8 cellular contexts compared by ENCODE assay signal in the genomic region with DNA sequence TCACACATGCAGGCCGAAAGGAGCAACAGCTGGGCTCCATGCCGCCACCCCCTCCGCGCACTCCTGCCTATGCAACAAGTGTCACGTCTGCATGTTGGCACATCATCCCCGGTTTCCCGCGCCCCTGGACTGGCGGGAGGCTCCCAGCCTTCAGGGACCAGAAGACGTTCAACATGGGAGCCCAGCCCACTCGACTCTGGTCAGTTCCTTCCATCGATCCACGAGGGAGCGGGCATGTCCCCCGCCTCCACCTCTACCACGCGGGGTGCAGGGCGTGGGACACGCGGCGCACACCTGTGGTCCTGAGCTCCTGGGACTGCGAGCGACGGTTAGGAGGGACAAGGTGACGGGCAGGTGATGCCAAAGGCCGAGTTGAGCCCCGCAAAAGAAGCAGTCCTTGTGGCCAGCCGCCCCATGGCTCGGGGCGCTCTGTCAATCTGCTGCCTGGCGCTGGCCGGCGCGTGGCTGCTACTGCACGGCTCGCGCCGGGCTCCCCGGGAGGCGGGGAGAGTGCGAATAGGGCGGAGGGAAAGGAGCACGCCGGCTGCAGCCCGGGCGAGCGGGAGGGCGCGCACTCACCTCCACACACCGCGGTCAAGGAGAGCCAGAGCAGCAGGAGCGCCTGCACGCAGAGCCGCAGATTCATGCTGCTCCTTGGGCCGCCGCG. TPM values are rescaled to one million over a fixed set of nuclear protein-coding genes. Genes with fewer than 3 reads are reported as not detected.
DNase-seq lines count a peak whose midpoint lies in the region; ATAC-seq and TF ChIP-seq lines count a peak whose summit lies in the region.

No MANE protein-coding gene starts in this region.

- H3K36me3 ChIP-seq in CD8-positive, alpha-beta memory T cell (ENCODE audit: insufficient read depth, low read length) = no peaks in the 10 kb centered on the region
- H3K36me3 ChIP-seq in mammary epithelial cell (ENCODE audit: insufficient read depth, low read length) = no peaks in the 10 kb centered on the region
- no peaks in the 10 kb centered on the region for H3K36me3 ChIP-seq in right lobe of liver
- H3K36me3 ChIP-seq in thyroid gland = no peaks in the 10 kb centered on the region

- H3K27me3 Mint-ChIP-seq in CD8-positive, alpha-beta memory T cell = peaks cover 15 to 18% of the 10 kb centered on the region in 2 donors

- no peaks in the 10 kb centered on the region for H3K79me2 ChIP-seq in mammary epithelial cell (ENCODE audit: insufficient read depth, low read length)

- no peak overlapping the region for H3K4me3 ChIP-seq in CD8-positive, alpha-beta memory T cell (ENCODE audit: low read length)
- peak overlapping the region in 2 of 3 experiments; percentile 33 to 41 for H3K4me3 ChIP-seq in mammary epithelial cell (replicated peaks in 1 of 3; ENCODE audit: insufficient read depth in 1 of 3, low read depth in 2 of 3, low read length in 3 of 3)
- H3K4me3 ChIP-seq in right lobe of liver = peak overlapping the region; percentile 30 to 45 (median 34)
- peak overlapping the region in 1 of 3 donors; percentile 22 for H3K4me3 ChIP-seq in thyroid gland (replicated peaks in 1 of 3)

- no peak overlapping the region for H3K9ac ChIP-seq in mammary epithelial cell (ENCODE audit: insufficient read depth, low read length)

- H3K27ac ChIP-seq in CD8-positive, alpha-beta memory T cell (ENCODE audit: low read depth, low read length) = no peak overlapping the region
- H3K27ac ChIP-seq in mammary epithelial cell (ENCODE audit: insufficient read depth, low read depth, low read length) = no peak overlapping the region
- H3K27ac ChIP-seq in right lobe of liver = no peak overlapping the region
- no peak overlapping the region for H3K27ac ChIP-seq in thyroid gland

- H3K27ac Mint-ChIP-seq in CD8-positive, alpha-beta memory T cell = no peak overlapping the region

- no TSS peak for BruUV-seq in mammary epithelial cell (replicated peaks; lab: Mats Ljungman, UMichigan)

- POLR2A ChIA-PET in CD8-positive, alpha-beta memory T cell (lab: Charles Lee) = no interaction called here

- CTCF ChIA-PET in CD8-positive, alpha-beta memory T cell (lab: Charles Lee) = interaction anchor here (2.8 kb wide), 1 partner anchor 17 kb away, joined by 7 read pairs; no protein-coding TSS in a partner anchor
- CTCF ChIA-PET in mammary epithelial cell (lab: Charles Lee; ENCODE audit: low non-redundant PET) = interaction anchor here (0.6 to 0.7 kb wide), 5 partner anchors 15 to 407 kb away, joined by 3 to 5 read pairs (median 3); no protein-coding TSS in a partner anchor

- H4K20me1 ChIP-seq in mammary epithelial cell (ENCODE audit: insufficient read depth, low read length) = no peaks in the 10 kb centered on the region

- H3K4me3 Mint-ChIP-seq in CD8-positive, alpha-beta memory T cell = peak overlapping the region; percentile 11 to 79 (median 38)

- DNase-seq in CD8-positive, alpha-beta memory T cell = no peak
- peak; percentile 36 for DNase-seq in GM20000 (ENCODE audit: low spot score)
- peak; percentile 70 for DNase-seq in NCI-H69 (lab: John Stamatoyannopoulos, UW)
- peak; percentile 23 for DNase-seq in mammary epithelial cell
- DNase-seq in right lobe of liver = peak in 2 of 3 donors; percentile 48 to 50
- peak; percentile 20 to 32 for DNase-seq in thyroid gland
- no peak for DNase-seq in T-helper 9 cell
- DNase-seq in midbrain (lab: John Stamatoyannopoulos, UW) = no peak

- intact Hi-C loops in mammary epithelial cell (cut with micrococcal nuclease) = no loop called here
- intact Hi-C loops in right lobe of liver (cut with DNase I) = no loop called here
- intact Hi-C loops in thyroid gland (cut with DNase I) = no loop called here

- peaks cover 5% of the 10 kb centered on the region for H3K4me1 ChIP-seq in CD8-positive, alpha-beta memory T cell (ENCODE audit: insufficient read depth, low read length)
- H3K4me1 ChIP-seq in mammary epithelial cell (ENCODE audit: insufficient read depth, low read length) = peaks cover 9% of the 10 kb centered on the region
- peaks cover 0 to 9% (median 2%) of the 10 kb centered on the region in 4 donors for H3K4me1 ChIP-seq in right lobe of liver
- H3K4me1 ChIP-seq in thyroid gland = peaks cover 0 to 5% of the 10 kb centered on the region in 2 donors

- peak overlapping the region; percentile 83 for H3K4me2 ChIP-seq in mammary epithelial cell (ENCODE audit: insufficient read depth, low read depth, low read length)

- no peaks in the 10 kb centered on the region for H3K36me3 Mint-ChIP-seq in CD8-positive, alpha-beta memory T cell

- peaks cover 5 to 12% (median 5%) of the 10 kb centered on the region in 3 donors for H3K4me1 Mint-ChIP-seq in CD8-positive, alpha-beta memory T cell

- TF ChIP-seq POLR2A in right lobe of liver (IDR thresholded peaks at IDR 0.05) = no peak
- TF ChIP-seq POLR2A in thyroid gland (IDR thresholded peaks at IDR 0.05) = no peak

- ATAC-seq in right lobe of liver = peak; percentile 59 to 84 (median 72)

- WGBS in mammary epithelial cell (ENCODE audit: low coverage, missing lambda C conversion rate) = 61% methylated on average over 22 of the region's 57 CpGs
- 53% methylated on average over 25 of the region's 57 CpGs for WGBS in right lobe of liver (ENCODE audit: insufficient coverage, low coverage, low lambda C conversion rate, missing lambda C conversion rate)
- 9% methylated on average over 4 of the region's 57 CpGs; no CpG with 5 or more reads in 1 of the 2 donors for WGBS in thyroid gland, 2 donors

- dilution Hi-C loops in mammary epithelial cell (cut with HindIII; ENCODE audit: low sequenced_read_pairs) = no loop called here

- TF ChIP-seq CTCF in GM20000 (IDR thresholded peaks at IDR 0.05; ENCODE audit: extremely low read depth, missing control alignments) = no peak
- TF ChIP-seq CTCF in mammary epithelial cell (conservative IDR thresholded peaks at IDR 0.05 in 1 of 2, IDR thresholded peaks at IDR 0.05 in 1 of 2; ENCODE audit: extremely low read depth in 1 of 2, insufficient read depth in 1 of 2, low read depth in 1 of 2, low read length in 2 of 2) = no peak
- TF ChIP-seq CTCF in right lobe of liver (IDR thresholded peaks at IDR 0.05) = no peak
- no peak for TF ChIP-seq CTCF in thyroid gland (IDR thresholded peaks at IDR 0.05)

- H3K9me3 ChIP-seq in CD8-positive, alpha-beta memory T cell (ENCODE audit: low read length) = no peaks in the 10 kb centered on the region
- no peaks in the 10 kb centered on the region for H3K9me3 ChIP-seq in mammary epithelial cell (replicated peaks; ENCODE audit: insufficient read depth, low read length)
- H3K9me3 ChIP-seq in right lobe of liver = no peaks in the 10 kb centered on the region
- H3K9me3 ChIP-seq in thyroid gland = no peaks in the 10 kb centered on the region

- in situ Hi-C loops in mammary epithelial cell (cut with MboI; ENCODE audit: low sequenced_read_pairs in 2 of 2) = loop anchor here in 1 of 2 donors (10.0 kb wide), 1 partner anchor 71 kb away; no protein-coding TSS in a partner anchor

- H3K9me3 Mint-ChIP-seq in CD8-positive, alpha-beta memory T cell = peaks cover 0 to 2% (median 0%) of the 10 kb centered on the region in 5 donors

- H2AFZ ChIP-seq in mammary epithelial cell (ENCODE audit: low read depth, low read length) = peak overlapping the region; percentile 35

- H3K27me3 ChIP-seq in CD8-positive, alpha-beta memory T cell (ENCODE audit: insufficient read depth, low read length, poor library complexity, severe bottlenecking) = peaks cover 6% of the 10 kb centered on the region
- H3K27me3 ChIP-seq in mammary epithelial cell (ENCODE audit: insufficient read depth, low read length) (no peaks in the 10 kb centered on the region), right lobe of liver (no peaks in the 10 kb centered on the region), thyroid gland (no peaks in the 10 kb centered on the region)

RNA-seq across cellular contexts. Expression of gene APLN, which starts 0.6 kb away (rescaled TPM):
- total RNA-seq in CD8-positive, alpha-beta memory T cell = under 1 TPM; 0.11 TPM
- not detected for polyA plus RNA-seq in CD8-positive, alpha-beta memory T cell
- under 1 TPM; under 0.01 to 0.21 TPM for total RNA-seq in mammary epithelial cell
- polyA plus RNA-seq in mammary epithelial cell = 0.41 TPM
- polyA minus RNA-seq in mammary epithelial cell = not detected
- 1 to 10 TPM in 3 of 6 experiments, under 1 TPM in 3; 0.17 to 5.3 (median 0.96) TPM for total RNA-seq in right lobe of liver
- under 1 TPM in 2 of 4 donors, not detected in 2; 0.20 to 0.22 TPM for total RNA-seq in thyroid gland

Comparison
In these comparisons a context has a peak if more than half of its experiments do, and no peak if none do; other contexts are left out.
1. DNase-seq: peak in GM20000 (single experiment), NCI-H69 (single experiment), mammary epithelial cell (single experiment), right lobe of liver (2 of 3) and thyroid gland (2 of 2); none in CD8-positive, alpha-beta memory T cell (0 of 5), T-helper 9 cell (single experiment) and midbrain (single experiment).